In the genomic region with DNA sequence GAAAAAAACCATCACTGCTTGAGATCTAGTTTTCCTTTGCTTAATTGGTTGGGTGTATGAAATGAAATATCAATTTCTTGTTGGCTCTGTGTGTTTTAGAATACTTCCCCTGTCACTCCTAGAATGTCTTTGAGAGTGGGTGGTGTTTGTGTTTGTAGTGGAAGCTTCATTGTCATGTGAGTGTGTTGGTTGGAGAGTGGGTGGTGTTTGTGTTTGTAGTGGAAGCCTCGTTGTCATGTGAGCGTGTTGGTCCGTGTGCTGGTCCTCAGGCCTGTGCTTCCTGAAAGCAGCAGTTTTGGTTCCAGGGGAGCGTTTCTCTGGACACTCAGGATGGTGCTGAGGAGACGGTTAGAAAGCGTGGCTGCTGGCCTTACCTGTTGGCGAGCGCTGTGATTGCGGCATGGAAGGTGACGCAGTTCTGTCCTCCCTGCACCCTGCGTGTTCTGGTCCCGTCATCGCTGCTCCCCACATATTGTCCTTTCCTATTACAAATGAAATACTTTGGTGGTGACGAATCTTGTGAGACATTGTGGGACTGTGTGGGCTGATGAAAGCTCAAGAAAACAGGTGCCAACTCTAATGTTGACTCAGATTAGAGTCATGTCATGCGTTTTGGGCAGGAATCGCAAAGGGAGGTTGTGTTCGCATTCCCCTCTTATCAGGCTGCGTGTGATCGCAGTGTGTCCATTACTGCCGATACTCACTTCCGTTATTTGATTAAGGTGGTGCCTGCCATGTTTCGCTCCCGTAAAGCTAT, we compare ENCODE assay signal across 8 cellular contexts. TPM values are rescaled to one million over a fixed set of nuclear protein-coding genes. Genes with fewer than 3 reads are reported as not detected.
DNase-seq lines count a peak whose midpoint lies in the region; ATAC-seq, FAIRE-seq and TF ChIP-seq lines count a peak whose summit lies in the region.

No MANE protein-coding gene starts in this region.

- DNase-seq in HCEC 1CT = peak; percentile 95
- peak; percentile 37 for DNase-seq in activated T-cell treated with anti-CD3 and anti-CD28 coated beads for 4 hours
- DNase-seq in Right ventricle myocardium superior = no peak
- peak; percentile 55 for DNase-seq in stimulated activated CD4-positive, alpha-beta T cell treated with anti-CD3 and anti-CD28 coated beads, Interleukin-4, amount 100 ng/mL, for 1 hour
- DNase-seq in SIG-M5 (lab: John Stamatoyannopoulos, UW) = no peak
- no peak for DNase-seq in NOMO-1 treated with DMSO at 0.1 percent for 48 hours (lab: John Stamatoyannopoulos, UW; ENCODE audit: unreplicated experiment)
- no peak for DNase-seq in GM12891 (ENCODE audit: insufficient read length, low spot score)

- no peak for FAIRE-seq in GM12891 (lab: Jason Lieb, UNC)

- ATAC-seq in Right ventricle myocardium superior (ENCODE audit: poor library complexity) (peak; percentile 72), HG03521 (IDR thresholded peaks at IDR 0.05; ENCODE audit: unreplicated experiment) (no peak)

- no peak for TF ChIP-seq POLR2A in GM12891 (IDR thresholded peaks at IDR 0.05; ENCODE audit: low read depth, low read length)

- intact Hi-C loops in Right ventricle myocardium superior (cut with DNase I) = no loop called here

TF ChIP-seq in GM12891, 5 proteins besides CTCF, POLR2A, EP300 and RAD21:
- TF ChIP-seq SPI1 (IDR thresholded peaks at IDR 0.05; ENCODE audit: low read depth, low read length) = no peak
- no peak for TF ChIP-seq POLR2AphosphoS5 (IDR thresholded peaks at IDR 0.05; ENCODE audit: low read depth, low read length)
- no peak for TF ChIP-seq TAF1 (IDR thresholded peaks at IDR 0.05; ENCODE audit: low read depth, low read length)
- no peak for TF ChIP-seq PAX5 (IDR thresholded peaks at IDR 0.05; ENCODE audit: insufficient read depth, low read length, severe bottlenecking)
- TF ChIP-seq POU2F2 (IDR thresholded peaks at IDR 0.05; ENCODE audit: low read depth, low read length) = no peak
TF ChIP-seq in GM12891: peak in this region for 0.

RNA-seq across cellular contexts. Expression of gene ASB1, which starts 12.5 kb away (rescaled TPM):
- total RNA-seq in Right ventricle myocardium superior = 69.8 TPM
- polyA plus RNA-seq in GM12891 (2012; ENCODE audit: low read depth, missing spikeins) = 19.4 TPM

Comparison
In these comparisons a context has a peak if more than half of its experiments do, and no peak if none do; other contexts are left out.
1. DNase-seq: peak in HCEC 1CT (single experiment), activated T-cell treated with anti-CD3 and anti-CD28 coated beads for 4 hours (single experiment) and stimulated activated CD4-positive, alpha-beta T cell treated with anti-CD3 and anti-CD28 coated beads, Interleukin-4, amount 100 ng/mL, for 1 hour (single experiment); none in Right ventricle myocardium superior (single experiment), SIG-M5 (single experiment), NOMO-1 treated with DMSO at 0.1 percent for 48 hours (single experiment) and GM12891 (single experiment).